ENCODE assay signal across 8 cellular contexts in genomic region chr2:135741395-135742306, GRCh38. TPM values are rescaled to one million over a fixed set of nuclear protein-coding genes. Genes with fewer than 3 reads are reported as not detected.
DNase-seq lines count a peak whose midpoint lies in the region; ATAC-seq lines count a peak whose summit lies in the region.

A gene with protein sequence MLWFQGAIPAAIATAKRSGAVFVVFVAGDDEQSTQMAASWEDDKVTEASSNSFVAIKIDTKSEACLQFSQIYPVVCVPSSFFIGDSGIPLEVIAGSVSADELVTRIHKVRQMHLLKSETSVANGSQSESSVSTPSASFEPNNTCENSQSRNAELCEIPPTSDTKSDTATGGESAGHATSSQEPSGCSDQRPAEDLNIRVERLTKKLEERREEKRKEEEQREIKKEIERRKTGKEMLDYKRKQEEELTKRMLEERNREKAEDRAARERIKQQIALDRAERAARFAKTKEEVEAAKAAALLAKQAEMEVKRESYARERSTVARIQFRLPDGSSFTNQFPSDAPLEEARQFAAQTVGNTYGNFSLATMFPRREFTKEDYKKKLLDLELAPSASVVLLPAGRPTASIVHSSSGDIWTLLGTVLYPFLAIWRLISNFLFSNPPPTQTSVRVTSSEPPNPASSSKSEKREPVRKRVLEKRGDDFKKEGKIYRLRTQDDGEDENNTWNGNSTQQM (plus strand): TSS chr2:135741855. CDS start chr2:135741930, 75 bp downstream.

- CTCF ChIA-PET in activated CD8-positive, alpha-beta memory T cell treated with anti-CD3 and anti-CD28 coated beads for 36 hours (lab: Charles Lee) = interaction anchor here (0.7 kb wide), 1 partner anchor 18 kb away, joined by 3 read pairs; no protein-coding TSS in a partner anchor

- peak within 1 kb of the TSS; percentile 96 for H3K4me3 ChIP-seq in effector memory CD4-positive, alpha-beta T cell (ENCODE audit: insufficient read depth, low read depth, low read length, poor library complexity, severe bottlenecking)

- H3K4me1 ChIP-seq in effector memory CD4-positive, alpha-beta T cell (ENCODE audit: control insufficient read depth, insufficient read depth, low read length, poor library complexity, severe bottlenecking) = peaks cover 10% of the 10 kb centered on the region

- H3K9me3 ChIP-seq in effector memory CD4-positive, alpha-beta T cell (ENCODE audit: control insufficient read depth, low read length) = no peaks in the 10 kb centered on the region

- peak within 1 kb of the TSS; percentile 96 for H3K27ac ChIP-seq in effector memory CD4-positive, alpha-beta T cell (ENCODE audit: insufficient read depth, low read length, poor library complexity, severe bottlenecking)

- H3K27me3 ChIP-seq in effector memory CD4-positive, alpha-beta T cell (replicated peaks; ENCODE audit: control insufficient read depth, insufficient read depth, low read length, poor library complexity, severe bottlenecking) = no peaks in the 10 kb centered on the region

- peak; percentile 94 for ATAC-seq in GM19467 (IDR thresholded peaks at IDR 0.05; ENCODE audit: unreplicated experiment)

- DNase-seq in CMK (ENCODE audit: low read depth) = peak; percentile 91
- peak; percentile 90 for DNase-seq in HS-5 (ENCODE audit: low read depth)
- peak; percentile 97 for DNase-seq in NK-92 treated with Interleukin-12 subunit alpha and Interleukin-12 subunit beta, amount 100 ng/mL, for 24 hours (lab: John Stamatoyannopoulos, UW)
- peak; percentile 90 to 92 (median 92) for DNase-seq in effector memory CD4-positive, alpha-beta T cell
- DNase-seq in medulla oblongata (ENCODE audit: extremely low spot score) = peak; percentile 99
- peak; percentile 91 for DNase-seq in stimulated activated CD8-positive, alpha-beta memory T cell treated with anti-CD3 and anti-CD28 coated beads, Interleukin-12 subunit alpha, Interleukin-12 subunit beta, amount 100 ng/mL, for 24 hours (ENCODE audit: extremely low read depth)

- POLR2A ChIA-PET in activated CD8-positive, alpha-beta memory T cell treated with anti-CD3 and anti-CD28 coated beads for 36 hours (lab: Charles Lee) = interaction anchor here (0.6 kb wide), 3 partner anchors 134 to 1073 kb away, joined by 3 to 6 read pairs (median 6); no protein-coding TSS in a partner anchor

- peaks cover 3% of the 10 kb centered on the region for H3K36me3 ChIP-seq in effector memory CD4-positive, alpha-beta T cell (ENCODE audit: control insufficient read depth, insufficient read depth, low read length)

RNA-seq across cellular contexts. Expression of the gene that starts here (rescaled TPM):
- 10 to 100 TPM; 74.6 to 85.0 TPM for total RNA-seq in activated CD8-positive, alpha-beta memory T cell treated with anti-CD3 and anti-CD28 coated beads for 36 hours

Comparison
In these comparisons a context has a peak if more than half of its experiments do, and no peak if none do; other contexts are left out.
1. Peak in every context shown above with its lines: DNase-seq, ATAC-seq, H3K4me3 ChIP-seq and H3K27ac ChIP-seq.